Comparison of ENCODE assay signal across 8 cellular contexts in genomic region chr19:52296773-52297600, GRCh38.
DNase-seq lines count a peak whose midpoint lies in the region; ATAC-seq lines count a peak whose summit lies in the region.

ZNF480 (plus strand) TSS chr19:52297169; CDS start chr19:52300413, 3,244 bp downstream.

- DNase-seq in GM03348 (ENCODE audit: low spot score) (peak; percentile 96), NCI-H2227 treated with DMSO at 0.1 percent for 48 hours (lab: John Stamatoyannopoulos, UW) (peak; percentile 59), caudate nucleus (lab: John Stamatoyannopoulos, UW) (peak in 60 of 61 donors; percentile 33 to 87 (median 70)), iris pigment epithelial cell (ENCODE audit: low read depth) (peak; percentile 71), smooth muscle cell of the brain vasculature (ENCODE audit: low read depth, low spot score) (peak; percentile 39), NK-92 (lab: John Stamatoyannopoulos, UW; ENCODE audit: unreplicated experiment) (no peak)
- DNase-seq in activated CD4-positive, CD25-positive, alpha-beta regulatory T cell treated with anti-CD3 and anti-CD28 coated beads, Interleukin-2, amount 50 U/mL, for 16 hours (ENCODE audit: low read depth, low spot score), result peak; percentile 69

- peak; percentile 55 for ATAC-seq in HG03045 (IDR thresholded peaks at IDR 0.05; ENCODE audit: unreplicated experiment)

- H3K27ac ChIP-seq in caudate nucleus (ENCODE audit: low read depth, low read length), result peak within 1 kb of the TSS; percentile 90
